Comparison of ENCODE assay signal across 9 cellular contexts in genomic region chr9:749712-750111, GRCh38.
DNase-seq lines count a peak whose midpoint lies in the region; ATAC-seq and TF ChIP-seq lines count a peak whose summit lies in the region.
"Had no signal": no experiment of that assay in that cellular context is flagged by ENCODE, and none has a peak within 500 bp of the region (broad histone marks: within the 10 kb centered on the region; RNA-seq: fewer than 3 reads in every experiment).

No MANE protein-coding gene starts in this region.

- peak overlapping the region; percentile 70 to 81 for H3K27ac ChIP-seq in coronary artery
- no peak overlapping the region for H3K27ac ChIP-seq in effector memory CD4-positive, alpha-beta T cell (ENCODE audit: insufficient read depth, low read length, poor library complexity, severe bottlenecking)

- ATAC-seq in stimulated activated naive CD8-positive, alpha-beta T cell treated with anti-CD3 and anti-CD28 coated beads, Interleukin-15, Interleukin-2, amounts not matched to agents 100 U/mL and 50 U/mL, for 24 hours: peak; percentile 58
- ATAC-seq in HG02642 (IDR thresholded peaks at IDR 0.05; ENCODE audit: poor library complexity, unreplicated experiment): no peak

- POLR2A ChIA-PET in activated CD4-positive, alpha-beta T cell treated with anti-CD3 and anti-CD28 coated beads, Interleukin-2, amount 10 ng/mL, durations not matched to agents 7 days and 5 days (lab: Charles Lee): no interaction called here

- no peaks in the 10 kb centered on the region for H3K9me3 Mint-ChIP-seq in activated CD4-positive, alpha-beta T cell treated with anti-CD3 and anti-CD28 coated beads, Interleukin-2, amount 10 ng/mL, durations not matched to agents 7 days and 5 days

- peaks cover 16% of the 10 kb centered on the region for H3K4me1 ChIP-seq in effector memory CD4-positive, alpha-beta T cell (ENCODE audit: control insufficient read depth, insufficient read depth, low read length, poor library complexity, severe bottlenecking)

- peak overlapping the region; percentile 59 for H3K4me3 ChIP-seq in NB4 (ENCODE audit: low read depth, low read length)
- H3K4me3 ChIP-seq in coronary artery: no peak overlapping the region
- H3K4me3 ChIP-seq in effector memory CD4-positive, alpha-beta T cell (ENCODE audit: insufficient read depth, low read depth, low read length, poor library complexity, severe bottlenecking): no peak overlapping the region

- no peaks in the 10 kb centered on the region for H3K27me3 ChIP-seq in effector memory CD4-positive, alpha-beta T cell (replicated peaks; ENCODE audit: control insufficient read depth, insufficient read depth, low read length, poor library complexity, severe bottlenecking)

- no peaks in the 10 kb centered on the region for H3K36me3 ChIP-seq in effector memory CD4-positive, alpha-beta T cell (ENCODE audit: control insufficient read depth, insufficient read depth, low read length)

- peak overlapping the region; percentile 10 for H3K27ac Mint-ChIP-seq in activated CD4-positive, alpha-beta T cell treated with anti-CD3 and anti-CD28 coated beads, Interleukin-2, amount 10 ng/mL, durations not matched to agents 7 days and 5 days

- H3K4me3 Mint-ChIP-seq in activated CD4-positive, alpha-beta T cell treated with anti-CD3 and anti-CD28 coated beads, Interleukin-2, amount 10 ng/mL, durations not matched to agents 7 days and 5 days: peak overlapping the region; percentile 5

- no peaks in the 10 kb centered on the region for H3K36me3 Mint-ChIP-seq in activated CD4-positive, alpha-beta T cell treated with anti-CD3 and anti-CD28 coated beads, Interleukin-2, amount 10 ng/mL, durations not matched to agents 7 days and 5 days (ENCODE audit: low read depth)

- TF ChIP-seq CTCF in NB4 (IDR thresholded peaks at IDR 0.05; ENCODE audit: low read depth, low read length) (no peak), coronary artery (IDR thresholded peaks at IDR 0.05) (no peak)

- peak; percentile 18 for TF ChIP-seq POLR2A in NB4 (IDR thresholded peaks at IDR 0.05; ENCODE audit: extremely low read depth, insufficient read length)

- CTCF ChIA-PET in activated CD4-positive, alpha-beta T cell treated with anti-CD3 and anti-CD28 coated beads, Interleukin-2, amount 10 ng/mL, durations not matched to agents 7 days and 5 days (lab: Charles Lee): interaction anchor here (0.7 to 2.2 kb wide), 5 partner anchors 12 to 134 kb away, joined by 3 to 8 read pairs (median 4); no protein-coding TSS in a partner anchor

- peaks cover 60% of the 10 kb centered on the region for H3K4me1 Mint-ChIP-seq in activated CD4-positive, alpha-beta T cell treated with anti-CD3 and anti-CD28 coated beads, Interleukin-2, amount 10 ng/mL, durations not matched to agents 7 days and 5 days

- no peaks in the 10 kb centered on the region for H3K9me3 ChIP-seq in effector memory CD4-positive, alpha-beta T cell (ENCODE audit: control insufficient read depth, low read length)

- DNase-seq in activated CD4-positive, alpha-beta T cell treated with anti-CD3 and anti-CD28 coated beads, Interleukin-2, amount 10 ng/mL, durations not matched to agents 7 days and 5 days: peak; percentile 70
- DNase-seq in activated CD4-positive, alpha-beta T cell treated with anti-CD3 and anti-CD28 coated beads, Interleukin-2, amount 50 U/mL, for 4 hours: no peak
- DNase-seq in NB4 (ENCODE audit: low read depth) (peak; percentile 99), coronary artery (ENCODE audit: low spot score) (no peak), NCI-H2196 treated with DMSO at 0.1 percent for 48 hours (lab: John Stamatoyannopoulos, UW; ENCODE audit: unreplicated experiment) (no peak)
- peak; percentile 43 for DNase-seq in stimulated activated naive CD8-positive, alpha-beta T cell treated with anti-CD3 and anti-CD28 coated beads, Interleukin-15, Interleukin-2, amounts not matched to agents 100 U/mL and 50 U/mL, for 24 hours
- no peak for DNase-seq in effector memory CD4-positive, alpha-beta T cell
- DNase-seq: NCI-H187 treated with DMSO at 0.1 percent for 48 hours had no signal

- peaks cover 4% of the 10 kb centered on the region for H3K27me3 Mint-ChIP-seq in activated CD4-positive, alpha-beta T cell treated with anti-CD3 and anti-CD28 coated beads, Interleukin-2, amount 10 ng/mL, durations not matched to agents 7 days and 5 days

Comparison
In these comparisons a context has a peak if more than half of its experiments do, and no peak if none do; other contexts are left out.
1. DNase-seq: peak in activated CD4-positive, alpha-beta T cell treated with anti-CD3 and anti-CD28 coated beads, Interleukin-2, amount 10 ng/mL, durations not matched to agents 7 days and 5 days (single experiment), NB4 (single experiment) and stimulated activated naive CD8-positive, alpha-beta T cell treated with anti-CD3 and anti-CD28 coated beads, Interleukin-15, Interleukin-2, amounts not matched to agents 100 U/mL and 50 U/mL, for 24 hours (single experiment); none in activated CD4-positive, alpha-beta T cell treated with anti-CD3 and anti-CD28 coated beads, Interleukin-2, amount 50 U/mL, for 4 hours (0 of 2), coronary artery (single experiment), NCI-H2196 treated with DMSO at 0.1 percent for 48 hours (single experiment) and effector memory CD4-positive, alpha-beta T cell (0 of 3).